17 cellular contexts compared by ENCODE assay signal in genomic region chrX:107632291-107632690, GRCh38.
"Had no signal": no experiment of that assay in that cellular context is flagged by ENCODE, and none has a peak within 500 bp of the region (broad histone marks: within the 10 kb centered on the region; RNA-seq: fewer than 3 reads in every experiment).

No MANE protein-coding gene starts in this region.

- DNase-seq: activated CD8-positive, alpha-beta memory T cell treated with anti-CD3 and anti-CD28 coated beads, Interleukin-2, amount 50 U/mL, for 48 hours; activated CD8-positive, alpha-beta T cell treated with anti-CD3 and anti-CD28 coated beads, Interleukin-2, amount 10 ng/mL, durations not matched to agents 7 days and 5 days; activated naive CD4-positive, alpha-beta T cell treated with anti-CD3 and anti-CD28 coated beads, Interleukin-2, amount 50 U/mL, for 16 hours; anterior cingulate cortex; foreskin melanocyte; islet precursor cell; left ventricle myocardium inferior; mesenchymal stem cell; nephron progenitor cell; stimulated activated CD4-positive, alpha-beta T cell treated with anti-CD3 and anti-CD28 coated beads, Interleukin-2, amount 100 ng/mL, for 48 hours; stimulated activated naive CD8-positive, alpha-beta T cell treated with anti-CD3 and anti-CD28 coated beads, Interleukin-15, Interleukin-2, amounts not matched to agents 100 U/mL and 50 U/mL, for 24 hours; T-helper 9 cell; upper lobe of left lung had no signal

- H3K27ac ChIP-seq: esophagus muscularis mucosa, heart right ventricle, left ventricle myocardium inferior, suprapubic skin, upper lobe of left lung had no signal

- H3K27me3 ChIP-seq: esophagus muscularis mucosa, suprapubic skin, upper lobe of left lung had no signal

- H3K36me3 ChIP-seq: esophagus muscularis mucosa, heart right ventricle, left ventricle myocardium inferior, suprapubic skin, upper lobe of left lung had no signal

- H3K9me3 ChIP-seq: esophagus muscularis mucosa, heart right ventricle, left ventricle myocardium inferior, suprapubic skin, upper lobe of left lung had no signal

- ATAC-seq: activated CD8-positive, alpha-beta T cell treated with anti-CD3 and anti-CD28 coated beads, Interleukin-2, amount 10 ng/mL, durations not matched to agents 7 days and 5 days; heart right ventricle; sciatic nerve; stimulated activated naive CD8-positive, alpha-beta T cell treated with anti-CD3 and anti-CD28 coated beads, Interleukin-15, Interleukin-2, amounts not matched to agents 100 U/mL and 50 U/mL, for 24 hours had no signal

- H3K4me3 ChIP-seq: esophagus muscularis mucosa, heart right ventricle, left ventricle myocardium inferior, suprapubic skin, upper lobe of left lung had no signal
